In genomic region chrX:130887392-130887791, GRCh38 we compare ENCODE assay signal across 1 cellular context.
TF ChIP-seq lines count a peak whose summit lies in the region.

No MANE protein-coding gene starts in this region.

TF ChIP-seq in SK-N-SH treated with all-trans-retinoic acid at 6 μM for 48 hours, 23 proteins besides CTCF, POLR2A, EP300 and RAD21 (continued from another document):
- TF ChIP-seq TSHZ2 (CRISPR knock-in tag; IDR thresholded peaks at IDR 0.05) = no peak
TF ChIP-seq in SK-N-SH treated with all-trans-retinoic acid at 6 μM for 48 hours: peak in this region for 0.
